25 cellular contexts compared by ENCODE assay signal in genomic region chr3:44987318-44987717, GRCh38. TPM values are rescaled to one million over a fixed set of nuclear protein-coding genes. Genes with fewer than 3 reads are reported as not detected.
"Had no signal": no experiment of that assay in that cellular context is flagged by ENCODE, and none has a peak within 500 bp of the region (broad histone marks: within the 10 kb centered on the region; RNA-seq: fewer than 3 reads in every experiment).

No MANE protein-coding gene starts in this region.

- H3K4me3 Mint-ChIP-seq: activated naive CD4-positive, alpha-beta T cell treated with anti-CD3 and anti-CD28 coated beads, Interleukin-2, amount 50 U/mL, for 24 hours; activated naive CD8-positive, alpha-beta T cell treated with anti-CD3 and anti-CD28 coated beads, Interleukin-2, amount 50 U/mL, for 24 hours; activated T-cell treated with anti-CD3 and anti-CD28 coated beads, Interleukin-2, amount 50 U/mL, for 24 hours; effector memory CD8-positive, alpha-beta T cell; naive B cell; neural crest cell had no signal

- H3K27ac ChIP-seq: brain microvascular endothelial cell, gastroesophageal sphincter, hepatocyte, parathyroid adenoma, upper lobe of right lung, VCaP had no signal

- H3K9me3 ChIP-seq: gastroesophageal sphincter, upper lobe of right lung had no signal

- H3K4me1 Mint-ChIP-seq: neural crest cell had no signal

- H3K27me3 ChIP-seq: brain microvascular endothelial cell, gastroesophageal sphincter, hepatocyte, upper lobe of right lung had no signal

- ATAC-seq: activated naive CD8-positive, alpha-beta T cell treated with anti-CD3 and anti-CD28 coated beads, Interleukin-2, amount 50 U/mL, for 24 hours; gastroesophageal sphincter; left cardiac atrium; left ventricle myocardium superior; right cardiac atrium; stimulated activated naive CD8-positive, alpha-beta T cell treated with anti-CD3 and anti-CD28 coated beads, Interleukin-15, Interleukin-2, amounts not matched to agents 100 U/mL and 50 U/mL, for 24 hours; upper lobe of right lung had no signal

- DNase-seq: activated CD4-positive, alpha-beta T cell treated with anti-CD3 and anti-CD28 coated beads for 4 hours; activated CD4-positive, alpha-beta T cell treated with anti-CD3 and anti-CD28 coated beads, Interleukin-2, amount 50 U/mL, for 48 hours; activated CD8-positive, alpha-beta memory T cell treated with anti-CD3 and anti-CD28 coated beads, Interleukin-2, amount 50 U/mL, for 4 hours; activated gamma-delta T cell treated with Interleukin-2 at 50 U/mL for 16 hours; activated naive CD8-positive, alpha-beta T cell treated with anti-CD3 and anti-CD28 coated beads, Interleukin-2, amount 50 U/mL, for 24 hours; activated T-cell treated with anti-CD3 and anti-CD28 coated beads, Interleukin-2, amount 50 U/mL, for 24 hours; anterior cingulate cortex; brain microvascular endothelial cell; cortex of kidney; left cardiac atrium; left ventricle myocardium superior; naive B cell; nucleus accumbens; right cardiac atrium; stimulated activated CD4-positive, alpha-beta T cell treated with anti-CD3 and anti-CD28 coated beads, Interleukin-2, amount 100 ng/mL, for 48 hours; stimulated activated naive CD8-positive, alpha-beta T cell treated with anti-CD3 and anti-CD28 coated beads, Interleukin-15, Interleukin-2, amounts not matched to agents 100 U/mL and 50 U/mL, for 24 hours; upper lobe of right lung had no signal

- H3K4me3 ChIP-seq: gastroesophageal sphincter, hepatocyte, upper lobe of right lung had no signal

- H3K27ac Mint-ChIP-seq: activated naive CD4-positive, alpha-beta T cell treated with anti-CD3 and anti-CD28 coated beads, Interleukin-2, amount 50 U/mL, for 24 hours; activated naive CD8-positive, alpha-beta T cell treated with anti-CD3 and anti-CD28 coated beads, Interleukin-2, amount 50 U/mL, for 24 hours had no signal

- FAIRE-seq: keratinocyte had no signal

- H3K9me3 Mint-ChIP-seq: activated naive CD4-positive, alpha-beta T cell treated with anti-CD3 and anti-CD28 coated beads, Interleukin-2, amount 50 U/mL, for 24 hours; activated naive CD8-positive, alpha-beta T cell treated with anti-CD3 and anti-CD28 coated beads, Interleukin-2, amount 50 U/mL, for 24 hours; activated T-cell treated with anti-CD3 and anti-CD28 coated beads, Interleukin-2, amount 50 U/mL, for 24 hours; effector memory CD8-positive, alpha-beta T cell; naive B cell; neural crest cell had no signal

- H3K27me3 Mint-ChIP-seq: activated naive CD4-positive, alpha-beta T cell treated with anti-CD3 and anti-CD28 coated beads, Interleukin-2, amount 50 U/mL, for 24 hours; activated naive CD8-positive, alpha-beta T cell treated with anti-CD3 and anti-CD28 coated beads, Interleukin-2, amount 50 U/mL, for 24 hours; activated T-cell treated with anti-CD3 and anti-CD28 coated beads, Interleukin-2, amount 50 U/mL, for 24 hours; effector memory CD8-positive, alpha-beta T cell; naive B cell had no signal

RNA-seq across cellular contexts. Expression of gene CLEC3B, which starts 38.8 kb away (rescaled TPM):
- total RNA-seq: neural crest cell had no signal
- polyA plus RNA-seq: keratinocyte had no signal
